In genomic region chr15:67747949-67748348, GRCh38 we compare ENCODE assay signal across 1 cellular context.
TF ChIP-seq lines count a peak whose summit lies in the region.

No MANE protein-coding gene starts in this region.

TF ChIP-seq in HEK293, 187 proteins besides CTCF, POLR2A, EP300 and RAD21 (continued from another document):
- TF ChIP-seq PRDM6 (tag by site-specific recombination; IDR thresholded peaks at IDR 0.05) (peak; percentile 69), ZIC2 (tag by site-specific recombination; IDR thresholded peaks at IDR 0.05) (no peak)
